17 cellular contexts compared by ENCODE assay signal in genomic region chr19:823565-824121, GRCh38. TPM values are rescaled to one million over a fixed set of nuclear protein-coding genes. Genes with fewer than 3 reads are reported as not detected.
DNase-seq lines count a peak whose midpoint lies in the region; ATAC-seq and TF ChIP-seq lines count a peak whose summit lies in the region.
"Had no signal": no experiment of that assay in that cellular context is flagged by ENCODE, and none has a peak within 500 bp of the region (broad histone marks: within the 10 kb centered on the region; RNA-seq: fewer than 3 reads in every experiment).

No MANE protein-coding gene starts in this region.

- no peaks in the 10 kb centered on the region for H3K9me3 Mint-ChIP-seq in CD14-positive monocyte
- H3K9me3 Mint-ChIP-seq in nephron progenitor cell: no peaks in the 10 kb centered on the region
- H3K9me3 Mint-ChIP-seq: activated T-cell treated with anti-CD3 and anti-CD28 coated beads, Interleukin-2, amount 50 U/mL, for 24 hours; memory B cell had no signal

- H3K4me1 ChIP-seq in spleen: peaks cover 0 to 71% (median 32%) of the 10 kb centered on the region in 6 donors

- H3K27ac ChIP-seq in spleen: no peak overlapping the region

- no peaks in the 10 kb centered on the region for H3K36me3 ChIP-seq in spleen

- no peak for TF ChIP-seq RAD21 in Ishikawa (IDR thresholded peaks at IDR 0.05; ENCODE audit: low read depth)

- H3K4me3 ChIP-seq in spleen: no peak overlapping the region

- H3K27ac Mint-ChIP-seq in CD14-positive monocyte (peak overlapping the region in 4 of 7 donors; percentile 5 to 65 (median 64)), nephron progenitor cell (peak overlapping the region; percentile 66)
- H3K27ac Mint-ChIP-seq: memory B cell had no signal

- ATAC-seq in GM18858 (IDR thresholded peaks at IDR 0.05; ENCODE audit: unreplicated experiment): no peak

- no peak for TF ChIP-seq CTCF in CD14-positive monocyte (IDR thresholded peaks at IDR 0.05)
- TF ChIP-seq CTCF in nephron progenitor cell (IDR thresholded peaks at IDR 0.05): no peak
- TF ChIP-seq CTCF in spleen (IDR thresholded peaks at IDR 0.05 in 8 of 11, conservative IDR thresholded peaks at IDR 0.05 in 3 of 11): no peak

- intact Hi-C loops in CD14-positive monocyte (cut with micrococcal nuclease): no loop called here
- intact Hi-C loops in spleen (cut with DNase I; ENCODE audit: low total_unique reads): no loop called here

- H3K9me3 ChIP-seq in spleen: no peaks in the 10 kb centered on the region

- DNase-seq in CD14-positive monocyte (ENCODE audit: low spot score) (no peak), UCSD-AML1 (lab: John Stamatoyannopoulos, UW; ENCODE audit: unreplicated experiment) (peak; percentile 26), nephron progenitor cell (peak; percentile 49), putamen (ENCODE audit: low spot score) (no peak), spleen (no peak), nucleus accumbens (lab: John Stamatoyannopoulos, UW) (no peak)
- DNase-seq: activated CD4-positive, CD25-positive, alpha-beta regulatory T cell treated with anti-CD3 and anti-CD28 coated beads, Interleukin-2, amount 50 U/mL, for 72 hours; activated T-cell treated with anti-CD3 and anti-CD28 coated beads, Interleukin-2, amount 50 U/mL, for 24 hours; NCI-H1694 treated with DMSO at 0.1 percent for 48 hours; NCI-H748 treated with DMSO at 0.1 percent for 48 hours; stimulated activated CD4-positive, alpha-beta T cell treated with anti-CD3 and anti-CD28 coated beads, Interleukin-2, amount 100 ng/mL, for 48 hours; stimulated activated naive CD4-positive, alpha-beta T cell had no signal

- TF ChIP-seq POLR2A in spleen (IDR thresholded peaks at IDR 0.05): no peak

- H3K36me3 Mint-ChIP-seq in CD14-positive monocyte (no peaks in the 10 kb centered on the region), nephron progenitor cell (ENCODE audit: low read depth) (no peaks in the 10 kb centered on the region)

- H3K27me3 ChIP-seq in spleen (replicated peaks in 1 of 7): peaks cover 0 to 48% (median 31%) of the 10 kb centered on the region in 7 donors

- H3K27me3 Mint-ChIP-seq in CD14-positive monocyte (ENCODE audit: low read depth in 3 of 3) (peaks cover 3 to 7% (median 5%) of the 10 kb centered on the region in 3 donors), nephron progenitor cell (ENCODE audit: low read depth, poor library complexity) (peaks cover 11% of the 10 kb centered on the region)

- peak overlapping the region; percentile 68 to 83 for H3K4me3 Mint-ChIP-seq in CD14-positive monocyte
- peak overlapping the region; percentile 66 for H3K4me3 Mint-ChIP-seq in nephron progenitor cell
- H3K4me3 Mint-ChIP-seq: memory B cell had no signal

- 36 to 64% (median 44%) methylated on average over 12 of the region's 12 CpGs for WGBS in spleen, 5 donors

- no peak for TF ChIP-seq EP300 in Ishikawa (IDR thresholded peaks at IDR 0.05; ENCODE audit: borderline replicate concordance)

- H3K4me1 Mint-ChIP-seq in CD14-positive monocyte: peaks cover 54% of the 10 kb centered on the region
- peaks cover 23% of the 10 kb centered on the region for H3K4me1 Mint-ChIP-seq in nephron progenitor cell
- H3K4me1 Mint-ChIP-seq: memory B cell had no signal

TF ChIP-seq in Ishikawa, 13 proteins besides CTCF, POLR2A, EP300 and RAD21:
- TF ChIP-seq ZBTB7A (IDR thresholded peaks at IDR 0.05; ENCODE audit: low read depth): peak; percentile 78
- TF ChIP-seq CEBPB (IDR thresholded peaks at IDR 0.05): no peak

RNA-seq across cellular contexts. Expression of gene PLPPR3, which starts 1.9 kb away (rescaled TPM):
- polyA plus RNA-seq in CD14-positive monocyte (not detected), spleen (under 1 TPM in 1 of 3 donors, not detected in 2; 0.03 TPM)
- under 1 TPM in 5 of 7 donors, not detected in 2; 0.27 to 0.79 (median 0.43) TPM for total RNA-seq in spleen
- total RNA-seq: HT-29 had no signal

RNA-seq across cellular contexts. Expression of gene AZU1, which starts 4.0 kb away (rescaled TPM):
- polyA plus RNA-seq in CD14-positive monocyte (1 to 10 TPM; 2.7 to 4.3 TPM), spleen (1 to 10 TPM; 1.7 to 7.6 (median 4.2) TPM)
- total RNA-seq in spleen: 10 to 100 TPM in 3 of 7 donors, 1 to 10 TPM in 4; 3.1 to 69.7 (median 9.6) TPM
- total RNA-seq: HT-29 had no signal
- polyA plus RNA-seq: fibroblast of lung had no signal

RNA-seq across cellular contexts. Expression of gene PRTN3, which starts 17.2 kb away (rescaled TPM):
- not detected for polyA plus RNA-seq in CD14-positive monocyte
- total RNA-seq in spleen: 100 to 1,000 TPM in 1 of 7 donors, 10 to 100 TPM in 3, 1 to 10 TPM in 3; 2.8 to 168 (median 11.7) TPM
- polyA plus RNA-seq in spleen: 1 to 10 TPM in 2 of 3 donors, under 1 TPM in 1; 0.89 to 3.3 (median 1.3) TPM
- total RNA-seq: fibroblast of lung, HT-29 had no signal
- polyA plus RNA-seq: fibroblast of lung had no signal

RNA-seq across cellular contexts. Expression of gene PTBP1, which starts 26.4 kb away (rescaled TPM):
- polyA plus RNA-seq in CD14-positive monocyte: 10 to 100 TPM; 62.4 to 81.6 TPM
- total RNA-seq in spleen: 100 to 1,000 TPM; 147 to 305 (median 247) TPM
- polyA plus RNA-seq in spleen: 100 to 1,000 TPM in 1 of 3 donors, 10 to 100 TPM in 2; 89.9 to 130 (median 98.6) TPM

RNA-seq across cellular contexts. Expression of gene ELANE, which starts 28.5 kb away (rescaled TPM):
- 1 to 10 TPM; 1.3 to 2.0 TPM for polyA plus RNA-seq in CD14-positive monocyte
- 100 to 1,000 TPM in 1 of 7 donors, 10 to 100 TPM in 4, 1 to 10 TPM in 2; 3.9 to 137 (median 17.0) TPM for total RNA-seq in spleen
- 1 to 10 TPM; 2.8 to 6.7 (median 5.4) TPM for polyA plus RNA-seq in spleen
- total RNA-seq: HT-29 had no signal

Comparison
In these comparisons a context has a peak if more than half of its experiments do, and no peak if none do; other contexts are left out.
1. DNase-seq: peak in UCSD-AML1 (single experiment) and nephron progenitor cell (single experiment); none in CD14-positive monocyte (single experiment), putamen (single experiment), spleen (single experiment) and nucleus accumbens (0 of 56).